20 cellular contexts compared by ENCODE assay signal in the genomic region with DNA sequence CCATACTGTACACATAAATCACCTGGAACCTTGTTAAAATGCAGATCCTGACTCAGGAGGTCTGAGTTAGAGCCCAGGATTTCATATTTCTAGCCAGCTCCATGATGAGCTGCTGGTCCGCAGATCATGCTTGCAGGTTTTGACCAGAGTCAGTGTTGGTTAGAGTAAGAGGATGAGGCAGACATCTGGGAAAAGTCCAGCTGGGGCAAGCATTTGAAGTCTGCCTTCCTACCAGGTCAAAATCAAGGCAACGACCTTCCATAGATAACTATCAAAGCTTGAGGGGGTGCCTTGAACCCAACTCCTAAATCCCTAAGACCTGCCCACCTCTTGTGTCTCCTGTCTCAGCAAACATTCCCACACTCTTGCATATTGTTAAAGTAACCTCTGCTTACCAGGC. TPM values are rescaled to one million over a fixed set of nuclear protein-coding genes. Genes with fewer than 3 reads are reported as not detected.
DNase-seq lines count a peak whose midpoint lies in the region; ATAC-seq and TF ChIP-seq lines count a peak whose summit lies in the region.
"Had no signal": no experiment of that assay in that cellular context is flagged by ENCODE, and none has a peak within 500 bp of the region (broad histone marks: within the 10 kb centered on the region; RNA-seq: fewer than 3 reads in every experiment).

No MANE protein-coding gene starts in this region.

- H3K79me2 ChIP-seq in OCI-LY7 (ENCODE audit: insufficient read depth, low read depth, low read length) (peaks cover 47% of the 10 kb centered on the region; the same call in 1 of the 2 replicates), GM23338 (replicated peaks; ENCODE audit: insufficient read depth) (no peaks in the 10 kb centered on the region)
- H3K79me2 ChIP-seq: parathyroid adenoma had no signal

- H2AFZ ChIP-seq in OCI-LY7 (ENCODE audit: low read length) (no peak overlapping the region), GM23338 (no peak overlapping the region)
- H2AFZ ChIP-seq: parathyroid adenoma had no signal

- H3K36me3 Mint-ChIP-seq in activated naive CD8-positive, alpha-beta T cell: peaks cover 51% of the 10 kb centered on the region
- H3K36me3 Mint-ChIP-seq in natural killer cell: peaks cover 26% of the 10 kb centered on the region
- H3K36me3 Mint-ChIP-seq in GM23338 (ENCODE audit: low read depth): peaks cover 5% of the 10 kb centered on the region; the same call in 1 of the 3 replicates
- H3K36me3 Mint-ChIP-seq: mesothelial cell of epicardium had no signal

- H3K4me3 ChIP-seq in OCI-LY7 (ENCODE audit: low read depth, low read length, poor library complexity, severe bottlenecking) (no peak overlapping the region), GM23338 (no peak overlapping the region), uterus (no peak overlapping the region)
- H3K4me3 ChIP-seq: heart left ventricle, left lung, right lobe of liver had no signal

- CTCF ChIA-PET in OCI-LY7 (lab: Charles Lee; ENCODE audit: unreplicated experiment): no interaction called here

- H3K27me3 ChIP-seq in GM23338 (ENCODE audit: insufficient read depth): no peaks in the 10 kb centered on the region
- no peaks in the 10 kb centered on the region for H3K27me3 ChIP-seq in uterus
- H3K27me3 ChIP-seq: heart left ventricle, left lung, right lobe of liver had no signal

- TF ChIP-seq CTCF in OCI-LY7 (conservative IDR thresholded peaks at IDR 0.05; ENCODE audit: low read length) (no peak), natural killer cell (IDR thresholded peaks at IDR 0.05) (no peak), GM23338 (conservative IDR thresholded peaks at IDR 0.05; ENCODE audit: low read depth in 2 of 2) (no peak), uterus (IDR thresholded peaks at IDR 0.05) (no peak)

- H3K36me3 ChIP-seq in OCI-LY7 (ENCODE audit: insufficient read depth, low read length) (peaks cover 98% of the 10 kb centered on the region), GM23338 (ENCODE audit: insufficient read depth) (no peaks in the 10 kb centered on the region; the same call in 1 of the 2 replicates), uterus (no peaks in the 10 kb centered on the region)
- H3K36me3 ChIP-seq: right lobe of liver had no signal

- no TSS peak for BruUV-seq in OCI-LY7 (replicated peaks; lab: Mats Ljungman, UMichigan)

- H3K4me1 ChIP-seq in OCI-LY7 (ENCODE audit: insufficient read depth, low read length, poor library complexity, severe bottlenecking) (peaks cover 13% of the 10 kb centered on the region), GM23338 (ENCODE audit: insufficient read depth) (peaks cover 22% of the 10 kb centered on the region; the same call in 1 of the 2 replicates), uterus (no peaks in the 10 kb centered on the region)
- H3K4me1 ChIP-seq: left lung, parathyroid adenoma, right lobe of liver had no signal

- peaks cover 11% of the 10 kb centered on the region for H3K9me3 Mint-ChIP-seq in activated naive CD8-positive, alpha-beta T cell (ENCODE audit: low read depth)
- peaks cover 2 to 8% of the 10 kb centered on the region in 2 donors for H3K9me3 Mint-ChIP-seq in natural killer cell
- peaks cover 17% of the 10 kb centered on the region for H3K9me3 Mint-ChIP-seq in GM23338

- H3F3A ChIP-seq in GM23338 (replicated peaks; ENCODE audit: low read depth): 0 out of 2 replicates have a peak, but pooled peaks cover 4% of the 10 kb centered on the region

- peak; percentile 7 for DNase-seq in activated CD8-positive, alpha-beta memory T cell treated with anti-CD3 and anti-CD28 coated beads for 24 hours
- no peak for DNase-seq in activated CD8-positive, alpha-beta memory T cell treated with anti-CD3 and anti-CD28 coated beads, Interleukin-2, amount 50 U/mL, for 4 hours
- DNase-seq in OCI-LY7 (ENCODE audit: low spot score): no peak
- no peak for DNase-seq in natural killer cell
- no peak for DNase-seq in GM23338 (ENCODE audit: low spot score)
- no peak for DNase-seq in uterus
- DNase-seq: anterior cingulate cortex, heart left ventricle, left lung, NCI-H1105 treated with DMSO at 0.1 percent for 48 hours, NCI-H2081, NCI-H345, NCI-H774, right lobe of liver had no signal

- peaks cover 62% of the 10 kb centered on the region for H3K4me1 Mint-ChIP-seq in activated naive CD8-positive, alpha-beta T cell (ENCODE audit: low read depth)
- H3K4me1 Mint-ChIP-seq in natural killer cell: peaks cover 46 to 59% of the 10 kb centered on the region in 2 donors
- peaks cover 14% of the 10 kb centered on the region for H3K4me1 Mint-ChIP-seq in GM23338
- H3K4me1 Mint-ChIP-seq: mesothelial cell of epicardium had no signal

- intact Hi-C loops in OCI-LY7 (cut with micrococcal nuclease; ENCODE audit: unreplicated experiment) (no loop called here), natural killer cell (cut with micrococcal nuclease) (no loop called here), uterus (cut with DNase I; ENCODE audit: low total_unique reads) (no loop called here)

- H3K4me3 Mint-ChIP-seq in activated naive CD8-positive, alpha-beta T cell: no peak overlapping the region
- H3K4me3 Mint-ChIP-seq in natural killer cell (no peak overlapping the region), GM23338 (no peak overlapping the region)
- H3K4me3 Mint-ChIP-seq: mesothelial cell of epicardium had no signal

- no peak for ATAC-seq in natural killer cell
- no peak for ATAC-seq in GM23338
- ATAC-seq in HG02571 (IDR thresholded peaks at IDR 0.05; ENCODE audit: unreplicated experiment): no peak
- ATAC-seq: heart left ventricle, left lung, right lobe of liver had no signal

- H3K9me2 ChIP-seq in OCI-LY7 (ENCODE audit: insufficient read depth, low read length) (no peaks in the 10 kb centered on the region), GM23338 (ENCODE audit: insufficient read depth) (peaks cover 6% of the 10 kb centered on the region; the same call in 1 of the 2 replicates)

- no peak for TF ChIP-seq POLR2A in uterus (IDR thresholded peaks at IDR 0.05)

- peak overlapping the region; percentile 93 for H3K27ac Mint-ChIP-seq in activated naive CD8-positive, alpha-beta T cell
- H3K27ac Mint-ChIP-seq in natural killer cell (peak overlapping the region; percentile 63 to 68), GM23338 (no peak overlapping the region)
- H3K27ac Mint-ChIP-seq: mesothelial cell of epicardium had no signal

- H3K9me3 ChIP-seq in OCI-LY7 (ENCODE audit: low read length) (peaks cover 30% of the 10 kb centered on the region), uterus (no peaks in the 10 kb centered on the region)
- H3K9me3 ChIP-seq: right lobe of liver had no signal

- H3K27ac ChIP-seq in OCI-LY7 (ENCODE audit: low read depth, low read length, poor library complexity, severe bottlenecking): peak overlapping the region; percentile 39
- no peak overlapping the region for H3K27ac ChIP-seq in GM23338 (ENCODE audit: low read depth)
- no peak overlapping the region for H3K27ac ChIP-seq in uterus
- H3K27ac ChIP-seq: heart left ventricle, left lung, parathyroid adenoma, right lobe of liver had no signal

- H4K20me1 ChIP-seq in OCI-LY7 (ENCODE audit: insufficient read depth, low read length) (no peaks in the 10 kb centered on the region), GM23338 (replicated peaks; ENCODE audit: insufficient read depth) (no peaks in the 10 kb centered on the region)

- POLR2A ChIA-PET in OCI-LY7 (lab: Charles Lee): interaction anchor here (1.1 to 1.2 kb wide), 2 partner anchors 9 to 12 kb away, joined by 3 to 4 read pairs; a partner anchor contains a TSS

- no peak overlapping the region for H3K4me2 ChIP-seq in OCI-LY7 (ENCODE audit: low read length)
- no peak overlapping the region for H3K4me2 ChIP-seq in GM23338

- no peaks in the 10 kb centered on the region for H3K27me3 Mint-ChIP-seq in activated naive CD8-positive, alpha-beta T cell
- H3K27me3 Mint-ChIP-seq in natural killer cell (ENCODE audit: low read depth in 2 of 2): no peaks in the 10 kb centered on the region
- peaks cover 5% of the 10 kb centered on the region for H3K27me3 Mint-ChIP-seq in GM23338 (ENCODE audit: insufficient read depth, low read depth, poor library complexity)

RNA-seq across cellular contexts. Expression of a gene that starts 9.2 kb away (rescaled TPM):
- total RNA-seq in OCI-LY7 (2014; rRNA removed; shearing (Covaris generic)): 22.7 and 33.2 TPM in 2 replicates
- total RNA-seq in OCI-LY7 (2022): 46.8 and 52.6 TPM in 2 replicates
- 10 to 100 TPM; 29.0 to 56.3 (median 48.2) TPM for total RNA-seq in natural killer cell
- not detected in 2 replicates for total RNA-seq in GM23338 (2014; rRNA removed; shearing (Covaris generic))
- 0.10 TPM in 2 replicates for polyA plus RNA-seq in GM23338 (2016; fragmentation: Nextera tagmentation; extraction: Ambion mirVana)
- total RNA-seq in uterus: 10 to 100 TPM in 2 of 4 donors, 1 to 10 TPM in 1, under 1 TPM in 1; 0.59 to 18.1 (median 6.1) TPM
- total RNA-seq: A673 had no signal
- polyA plus RNA-seq: neural cell had no signal

RNA-seq across cellular contexts. Expression of a gene that starts 49.3 kb away (rescaled TPM):
- 0.79 and 4.7 TPM in 2 replicates for total RNA-seq in OCI-LY7 (2014; rRNA removed; shearing (Covaris generic))
- total RNA-seq in OCI-LY7 (2022) (5.4 and 9.2 TPM in 2 replicates), natural killer cell (10 to 100 TPM in 2 of 3 donors, 1 to 10 TPM in 1; 8.5 to 24.7 (median 15.4) TPM), uterus (10 to 100 TPM in 2 of 4 donors, 1 to 10 TPM in 2; 2.1 to 22.8 (median 8.9) TPM)
- 1.4 and 2.6 TPM in 2 replicates for total RNA-seq in GM23338 (2014; rRNA removed; shearing (Covaris generic))
- 0.21 and 0.27 TPM in 2 replicates for polyA plus RNA-seq in GM23338 (2016; fragmentation: Nextera tagmentation; extraction: Ambion mirVana)
- polyA plus RNA-seq: neural cell had no signal
